In genomic region chr18:63980896-63981454, GRCh38 we compare ENCODE assay signal across 31 cellular contexts. TPM values are rescaled to one million over a fixed set of nuclear protein-coding genes. Genes with fewer than 3 reads are reported as not detected.
DNase-seq lines count a peak whose midpoint lies in the region; ATAC-seq and TF ChIP-seq lines count a peak whose summit lies in the region.
"Had no signal": no experiment of that assay in that cellular context is flagged by ENCODE, and none has a peak within 500 bp of the region (broad histone marks: within the 10 kb centered on the region; RNA-seq: fewer than 3 reads in every experiment).

No MANE protein-coding gene starts in this region.

- no peak overlapping the region for H3K9ac ChIP-seq in endodermal cell (ENCODE audit: extremely low read depth, low read length, poor library complexity, severe bottlenecking)

- intact Hi-C loops in naive thymus-derived CD4-positive, alpha-beta T cell (cut with micrococcal nuclease): no loop called here
- intact Hi-C loops in stomach (cut with DNase I; ENCODE audit: low total_unique reads): no loop called here
- intact Hi-C loops in activated T-helper 1 cell treated with anti-CD3 and anti-CD28 coated beads, Interleukin-12 subunit alpha, Interleukin-12 subunit beta, Interleukin-2, Interleukin-4 antibody, amounts not matched to agents 30 ng/mL and 10 ng/mL and 1 ng/mL, durations not matched to agents 14 hours and 24 hours and 36 hours (cut with micrococcal nuclease): no loop called here

- H3K27me3 Mint-ChIP-seq in naive thymus-derived CD4-positive, alpha-beta T cell: no peaks in the 10 kb centered on the region
- H3K27me3 Mint-ChIP-seq in endodermal cell (ENCODE audit: insufficient read depth): peaks cover 45% of the 10 kb centered on the region
- H3K27me3 Mint-ChIP-seq in activated T-helper 1 cell treated with anti-CD3 and anti-CD28 coated beads, Interleukin-12 subunit alpha, Interleukin-12 subunit beta, Interleukin-2, Interleukin-4 antibody, amounts not matched to agents 30 ng/mL and 10 ng/mL and 1 ng/mL, durations not matched to agents 14 hours and 24 hours and 36 hours (ENCODE audit: insufficient read depth): no peaks in the 10 kb centered on the region
- H3K27me3 Mint-ChIP-seq: activated naive CD8-positive, alpha-beta T cell treated with anti-CD3 and anti-CD28 coated beads, Interleukin-2, amount 50 U/mL, for 24 hours; naive B cell had no signal

- WGBS in endodermal cell (ENCODE audit: insufficient coverage in 1 of 2, insufficient read length in 1 of 2), 2 experiments: 96 to 97% methylated on average over 3 to 6 of the region's 6 CpGs
- 76 to 90% (median 85%) methylated on average over 6 of the region's 6 CpGs for WGBS in stomach, 5 donors

- H3K4me3 Mint-ChIP-seq in naive thymus-derived CD4-positive, alpha-beta T cell: no peak overlapping the region
- H3K4me3 Mint-ChIP-seq in endodermal cell: no peak overlapping the region
- no peak overlapping the region for H3K4me3 Mint-ChIP-seq in activated T-helper 1 cell treated with anti-CD3 and anti-CD28 coated beads, Interleukin-12 subunit alpha, Interleukin-12 subunit beta, Interleukin-2, Interleukin-4 antibody, amounts not matched to agents 30 ng/mL and 10 ng/mL and 1 ng/mL, durations not matched to agents 14 hours and 24 hours and 36 hours
- H3K4me3 Mint-ChIP-seq: activated CD8-positive, alpha-beta T cell treated with anti-CD3 and anti-CD28 coated beads, Interleukin-2, amount 10 ng/mL, durations not matched to agents 7 days and 5 days; activated naive CD8-positive, alpha-beta T cell treated with anti-CD3 and anti-CD28 coated beads, Interleukin-2, amount 50 U/mL, for 24 hours; immature natural killer cell; naive B cell had no signal

- H3K27ac Mint-ChIP-seq in naive thymus-derived CD4-positive, alpha-beta T cell: no peak overlapping the region
- no peak overlapping the region for H3K27ac Mint-ChIP-seq in endodermal cell
- H3K27ac Mint-ChIP-seq in activated T-helper 1 cell treated with anti-CD3 and anti-CD28 coated beads, Interleukin-12 subunit alpha, Interleukin-12 subunit beta, Interleukin-2, Interleukin-4 antibody, amounts not matched to agents 30 ng/mL and 10 ng/mL and 1 ng/mL, durations not matched to agents 14 hours and 24 hours and 36 hours: no peak overlapping the region
- H3K27ac Mint-ChIP-seq: activated CD8-positive, alpha-beta T cell treated with anti-CD3 and anti-CD28 coated beads, Interleukin-2, amount 10 ng/mL, durations not matched to agents 7 days and 5 days; activated naive CD8-positive, alpha-beta T cell treated with anti-CD3 and anti-CD28 coated beads, Interleukin-2, amount 50 U/mL, for 24 hours had no signal

- H3K4me1 ChIP-seq in naive thymus-derived CD4-positive, alpha-beta T cell (ENCODE audit: control insufficient read depth in 2 of 2, insufficient read depth in 2 of 2, low read length in 2 of 2): peaks cover 0 to 8% of the 10 kb centered on the region in 2 donors
- H3K4me1 ChIP-seq in endodermal cell (ENCODE audit: control insufficient read depth, insufficient read depth, low read length) (no peaks in the 10 kb centered on the region), stomach (peaks cover 0 to 17% (median 8%) of the 10 kb centered on the region in 4 donors)
- no peaks in the 10 kb centered on the region for H3K4me1 ChIP-seq in effector memory CD4-positive, alpha-beta T cell (ENCODE audit: control insufficient read depth, insufficient read depth, low read length, poor library complexity, severe bottlenecking)
- H3K4me1 ChIP-seq: BE2C had no signal

- TF ChIP-seq POLR2A in stomach (IDR thresholded peaks at IDR 0.05): no peak

- H3K36me3 Mint-ChIP-seq in naive thymus-derived CD4-positive, alpha-beta T cell: peaks cover 0 to 55% (median 22%) of the 10 kb centered on the region in 5 donors
- no peaks in the 10 kb centered on the region for H3K36me3 Mint-ChIP-seq in endodermal cell (ENCODE audit: low read depth)
- peaks cover 39% of the 10 kb centered on the region for H3K36me3 Mint-ChIP-seq in activated T-helper 1 cell treated with anti-CD3 and anti-CD28 coated beads, Interleukin-12 subunit alpha, Interleukin-12 subunit beta, Interleukin-2, Interleukin-4 antibody, amounts not matched to agents 30 ng/mL and 10 ng/mL and 1 ng/mL, durations not matched to agents 14 hours and 24 hours and 36 hours (ENCODE audit: low read depth)

- POLR2A ChIA-PET in naive thymus-derived CD4-positive, alpha-beta T cell (lab: Charles Lee): no interaction called here

- TF ChIP-seq CTCF in endodermal cell (conservative IDR thresholded peaks at IDR 0.05) (no peak), stomach (IDR thresholded peaks at IDR 0.05) (no peak)

- CTCF ChIA-PET in naive thymus-derived CD4-positive, alpha-beta T cell (lab: Charles Lee): interaction anchor here (1.9 to 2.2 kb wide), 2 partner anchors 17 to 462 kb away, joined by 7 read pairs; no protein-coding TSS in a partner anchor

- peak; percentile 20 for DNase-seq in Ammon's horn (ENCODE audit: low spot score)
- DNase-seq in Kasumi-1 (lab: John Stamatoyannopoulos, UW): peak; percentile 90 to 94
- DNase-seq in SIG-M5 treated with dmso at 0.1 percent for 504 hours (lab: John Stamatoyannopoulos, UW; ENCODE audit: unreplicated experiment): peak; percentile 90
- no peak for DNase-seq in naive thymus-derived CD4-positive, alpha-beta T cell
- no peak for DNase-seq in endodermal cell
- no peak for DNase-seq in effector memory CD4-positive, alpha-beta T cell
- DNase-seq in stomach: no peak
- DNase-seq in activated T-helper 1 cell treated with anti-CD3 and anti-CD28 coated beads, Interleukin-12 subunit alpha, Interleukin-12 subunit beta, Interleukin-2, Interleukin-4 antibody, amounts not matched to agents 30 ng/mL and 10 ng/mL and 1 ng/mL, durations not matched to agents 14 hours and 24 hours and 36 hours (ENCODE audit: low spot score): no peak
- DNase-seq: activated CD8-positive, alpha-beta T cell treated with anti-CD3 and anti-CD28 coated beads, Interleukin-2, amount 10 ng/mL, durations not matched to agents 7 days and 5 days; activated effector memory CD4-positive, alpha-beta T cell treated with anti-CD3 and anti-CD28 coated beads, Interleukin-2, amount 50 U/mL, for 16 hours; activated naive CD8-positive, alpha-beta T cell treated with anti-CD3 and anti-CD28 coated beads, Interleukin-2, amount 50 U/mL, for 24 hours; activated T-cell treated with anti-CD3 and anti-CD28 coated beads for 4 hours; BE2C; DMS53; dorsolateral prefrontal cortex; GDM1; HCEC 1CT; hypothalamus; immature natural killer cell; Karpas-422; naive B cell; NCI-H1092; NCI-H1694 treated with DMSO at 0.1 percent for 48 hours; NCI-H2171 treated with DMSO at 0.1 percent for 48 hours; NCI-H524 treated with DMSO at 0.1 percent for 48 hours; NK-92 treated with Interleukin-12 subunit alpha and Interleukin-12 subunit beta, amount 100 ng/mL, for 24 hours; stimulated activated naive CD8-positive, alpha-beta T cell treated with anti-CD3 and anti-CD28 coated beads, Interleukin-15, Interleukin-2, amounts not matched to agents 100 U/mL and 50 U/mL, for 24 hours had no signal

- peak; percentile 50 for ATAC-seq in naive thymus-derived CD4-positive, alpha-beta T cell
- ATAC-seq: A549; activated CD8-positive, alpha-beta T cell treated with anti-CD3 and anti-CD28 coated beads, Interleukin-2, amount 10 ng/mL, durations not matched to agents 7 days and 5 days; activated naive CD8-positive, alpha-beta T cell treated with anti-CD3 and anti-CD28 coated beads, Interleukin-2, amount 50 U/mL, for 24 hours had no signal

- peaks cover 0 to 43% (median 6%) of the 10 kb centered on the region in 3 experiments for H3K36me3 ChIP-seq in naive thymus-derived CD4-positive, alpha-beta T cell (ENCODE audit: control insufficient read depth in 2 of 3, insufficient read depth in 3 of 3, low read length in 3 of 3)
- H3K36me3 ChIP-seq in endodermal cell (ENCODE audit: control insufficient read depth, insufficient read depth, low read length): no peaks in the 10 kb centered on the region
- peaks cover 35% of the 10 kb centered on the region for H3K36me3 ChIP-seq in effector memory CD4-positive, alpha-beta T cell (ENCODE audit: control insufficient read depth, insufficient read depth, low read length)
- H3K36me3 ChIP-seq in stomach: peaks cover 23 to 51% (median 43%) of the 10 kb centered on the region in 4 donors
- H3K36me3 ChIP-seq: BE2C had no signal

- TF ChIP-seq EP300 in stomach (IDR thresholded peaks at IDR 0.05): no peak

- peaks cover 4 to 16% (median 7%) of the 10 kb centered on the region in 7 donors for H3K4me1 Mint-ChIP-seq in naive thymus-derived CD4-positive, alpha-beta T cell
- peaks cover 5% of the 10 kb centered on the region for H3K4me1 Mint-ChIP-seq in endodermal cell
- H3K4me1 Mint-ChIP-seq in activated T-helper 1 cell treated with anti-CD3 and anti-CD28 coated beads, Interleukin-12 subunit alpha, Interleukin-12 subunit beta, Interleukin-2, Interleukin-4 antibody, amounts not matched to agents 30 ng/mL and 10 ng/mL and 1 ng/mL, durations not matched to agents 14 hours and 24 hours and 36 hours (ENCODE audit: low read depth): peaks cover 31% of the 10 kb centered on the region

- no peak overlapping the region for H3K4me3 ChIP-seq in naive thymus-derived CD4-positive, alpha-beta T cell (ENCODE audit: low read length)
- H3K4me3 ChIP-seq in endodermal cell (ENCODE audit: low read length) (no peak overlapping the region), stomach (no peak overlapping the region)
- no peak overlapping the region for H3K4me3 ChIP-seq in effector memory CD4-positive, alpha-beta T cell (ENCODE audit: insufficient read depth, low read depth, low read length, poor library complexity, severe bottlenecking)
- H3K4me3 ChIP-seq: A549, dorsolateral prefrontal cortex, SJSA1 had no signal

- no peaks in the 10 kb centered on the region for H3K27me3 ChIP-seq in naive thymus-derived CD4-positive, alpha-beta T cell (ENCODE audit: control insufficient read depth in 2 of 2, insufficient read depth in 2 of 2, low read length in 2 of 2)
- H3K27me3 ChIP-seq in endodermal cell (ENCODE audit: control insufficient read depth, insufficient read depth, low read length, poor library complexity, severe bottlenecking): no peaks in the 10 kb centered on the region
- H3K27me3 ChIP-seq in effector memory CD4-positive, alpha-beta T cell (replicated peaks; ENCODE audit: control insufficient read depth, insufficient read depth, low read length, poor library complexity, severe bottlenecking): no peaks in the 10 kb centered on the region
- H3K27me3 ChIP-seq in stomach: no peaks in the 10 kb centered on the region
- H3K27me3 ChIP-seq: BE2C, dorsolateral prefrontal cortex, SJSA1 had no signal

- H3K27ac ChIP-seq in naive thymus-derived CD4-positive, alpha-beta T cell (ENCODE audit: low read depth, low read length): no peak overlapping the region
- H3K27ac ChIP-seq in endodermal cell (ENCODE audit: low read depth, low read length) (no peak overlapping the region), stomach (no peak overlapping the region)
- H3K27ac ChIP-seq in effector memory CD4-positive, alpha-beta T cell (ENCODE audit: insufficient read depth, low read length, poor library complexity, severe bottlenecking): no peak overlapping the region
- H3K27ac ChIP-seq: A549, dorsolateral prefrontal cortex, SJSA1 had no signal

- no peaks in the 10 kb centered on the region for H3K9me3 ChIP-seq in naive thymus-derived CD4-positive, alpha-beta T cell (ENCODE audit: control insufficient read depth in 2 of 3, low read length in 3 of 3)
- H3K9me3 ChIP-seq in endodermal cell (ENCODE audit: control insufficient read depth, low read length) (no peaks in the 10 kb centered on the region), stomach (no peaks in the 10 kb centered on the region)
- H3K9me3 ChIP-seq in effector memory CD4-positive, alpha-beta T cell (ENCODE audit: control insufficient read depth, low read length): no peaks in the 10 kb centered on the region
- H3K9me3 ChIP-seq: A549, BE2C, SJSA1 had no signal

- no peaks in the 10 kb centered on the region for H3K9me3 Mint-ChIP-seq in naive thymus-derived CD4-positive, alpha-beta T cell
- H3K9me3 Mint-ChIP-seq in endodermal cell: no peaks in the 10 kb centered on the region
- H3K9me3 Mint-ChIP-seq in activated T-helper 1 cell treated with anti-CD3 and anti-CD28 coated beads, Interleukin-12 subunit alpha, Interleukin-12 subunit beta, Interleukin-2, Interleukin-4 antibody, amounts not matched to agents 30 ng/mL and 10 ng/mL and 1 ng/mL, durations not matched to agents 14 hours and 24 hours and 36 hours: no peaks in the 10 kb centered on the region
- H3K9me3 Mint-ChIP-seq: activated naive CD8-positive, alpha-beta T cell treated with anti-CD3 and anti-CD28 coated beads, Interleukin-2, amount 50 U/mL, for 24 hours; immature natural killer cell; naive B cell had no signal

RNA-seq across cellular contexts. Expression of gene SERPINB8, which starts 11.1 kb away (rescaled TPM):
- total RNA-seq in naive thymus-derived CD4-positive, alpha-beta T cell: 10 to 100 TPM in 2 of 5 experiments, 1 to 10 TPM in 3; 9.2 to 15.7 (median 10.0) TPM
- polyA plus RNA-seq in naive thymus-derived CD4-positive, alpha-beta T cell: 1 to 10 TPM; 7.8 to 9.6 TPM
- total RNA-seq in endodermal cell (under 1 TPM; 0.13 to 0.86 TPM), stomach (10 to 100 TPM in 2 of 5 donors, 1 to 10 TPM in 3; 1.2 to 12.5 (median 9.5) TPM)
- polyA plus RNA-seq in endodermal cell (2013, experiment 1 of 2): 1.4 TPM
- polyA plus RNA-seq in endodermal cell (2013, experiment 2 of 2): 1.7 TPM
- polyA plus RNA-seq in stomach: 10 to 100 TPM in 1 of 3 donors, 1 to 10 TPM in 2; 7.3 to 15.3 (median 7.4) TPM
- total RNA-seq in activated T-helper 1 cell treated with anti-CD3 and anti-CD28 coated beads, Interleukin-12 subunit alpha, Interleukin-12 subunit beta, Interleukin-2, Interleukin-4 antibody, amounts not matched to agents 30 ng/mL and 10 ng/mL and 1 ng/mL, durations not matched to agents 14 hours and 24 hours and 36 hours: 22.8 and 25.7 TPM in 2 replicates

RNA-seq across cellular contexts. Expression of gene HMSD, which starts 31.9 kb away (rescaled TPM):
- total RNA-seq in naive thymus-derived CD4-positive, alpha-beta T cell: 1 to 10 TPM in 1 of 5 experiments, not detected in 4; 5.1 TPM
- polyA plus RNA-seq in naive thymus-derived CD4-positive, alpha-beta T cell: not detected
- total RNA-seq in endodermal cell: 1 to 10 TPM in 1 of 2 donors, under 1 TPM in 1; 0.70 to 5.5 TPM
- 4.9 TPM for polyA plus RNA-seq in endodermal cell (2013, experiment 1 of 2)
- 0.83 TPM for polyA plus RNA-seq in endodermal cell (2013, experiment 2 of 2)
- total RNA-seq in stomach: not detected
- polyA plus RNA-seq in stomach: under 1 TPM; 0.10 to 0.31 (median 0.19) TPM
- 19.7 and 27.8 TPM in 2 replicates for total RNA-seq in activated T-helper 1 cell treated with anti-CD3 and anti-CD28 coated beads, Interleukin-12 subunit alpha, Interleukin-12 subunit beta, Interleukin-2, Interleukin-4 antibody, amounts not matched to agents 30 ng/mL and 10 ng/mL and 1 ng/mL, durations not matched to agents 14 hours and 24 hours and 36 hours
- total RNA-seq: endothelial cell of umbilical vein, skeletal muscle tissue had no signal
- polyA plus RNA-seq: immature natural killer cell had no signal

Comparison
In these comparisons a context has a peak if more than half of its experiments do, and no peak if none do; other contexts are left out.
1. DNase-seq: peak in Ammon's horn (single experiment), Kasumi-1 (2 of 2) and SIG-M5 treated with dmso at 0.1 percent for 504 hours (single experiment); none in naive thymus-derived CD4-positive, alpha-beta T cell (0 of 9), endodermal cell (single experiment), effector memory CD4-positive, alpha-beta T cell (0 of 3), stomach (single experiment) and activated T-helper 1 cell treated with anti-CD3 and anti-CD28 coated beads, Interleukin-12 subunit alpha, Interleukin-12 subunit beta, Interleukin-2, Interleukin-4 antibody, amounts not matched to agents 30 ng/mL and 10 ng/mL and 1 ng/mL, durations not matched to agents 14 hours and 24 hours and 36 hours (single experiment).